33 cellular contexts compared by ENCODE assay signal in genomic region chr7:157607218-157607617, GRCh38.
"Had no signal": no experiment of that assay in that cellular context is flagged by ENCODE, and none has a peak within 500 bp of the region (broad histone marks: within the 10 kb centered on the region; RNA-seq: fewer than 3 reads in every experiment).

No MANE protein-coding gene starts in this region.

- H3K4me3 Mint-ChIP-seq: activated B cell treated with CpG ODN at 0.5 μM for 24 hours; activated CD8-positive, alpha-beta T cell treated with anti-CD3 and anti-CD28 coated beads for 36 hours; activated naive CD4-positive, alpha-beta T cell treated with anti-CD3 and anti-CD28 coated beads for 36 hours; activated naive CD4-positive, alpha-beta T cell treated with anti-CD3 and anti-CD28 coated beads, Interleukin-2, amount 50 U/mL, for 24 hours; activated naive CD8-positive, alpha-beta T cell treated with anti-CD3 and anti-CD28 coated beads for 36 hours; activated naive CD8-positive, alpha-beta T cell treated with anti-CD3 and anti-CD28 coated beads, Interleukin-2, amount 50 U/mL, for 24 hours; activated T-helper 1 cell treated with anti-CD3 and anti-CD28 coated beads, Interleukin-12 subunit alpha, Interleukin-12 subunit beta, Interleukin-2, Interleukin-4 antibody, amounts not matched to agents 30 ng/mL and 10 ng/mL and 1 ng/mL, durations not matched to agents 14 hours and 24 hours and 36 hours; effector memory CD8-positive, alpha-beta T cell; T-helper 17 cell; T-helper 2 cell treated with Interferon-gamma antibody and Interleukin-4, amounts not matched to agents 5 μg/mL and 100 μg/mL, for 36 hours had no signal

- ATAC-seq: activated CD4-positive, CD25-positive, alpha-beta regulatory T cell treated with anti-CD3 and anti-CD28 coated beads, Interleukin-2, amount 50 U/mL, for 24 hours; activated CD8-positive, alpha-beta T cell treated with anti-CD3 and anti-CD28 coated beads for 36 hours; activated naive CD8-positive, alpha-beta T cell treated with anti-CD3 and anti-CD28 coated beads, Interleukin-2, amount 50 U/mL, for 24 hours; body of pancreas; effector memory CD8-positive, alpha-beta T cell; foreskin keratinocyte; gastrocnemius medialis; T-helper 17 cell had no signal

- H3K36me3 ChIP-seq: adrenal gland, esophagus muscularis mucosa, gastrocnemius medialis, WERI-Rb-1 had no signal

- H3K9me3 Mint-ChIP-seq: activated B cell treated with CpG ODN at 0.5 μM for 24 hours; activated CD8-positive, alpha-beta T cell treated with anti-CD3 and anti-CD28 coated beads for 36 hours; activated naive CD4-positive, alpha-beta T cell treated with anti-CD3 and anti-CD28 coated beads for 36 hours; activated naive CD4-positive, alpha-beta T cell treated with anti-CD3 and anti-CD28 coated beads, Interleukin-2, amount 50 U/mL, for 24 hours; activated naive CD8-positive, alpha-beta T cell treated with anti-CD3 and anti-CD28 coated beads for 36 hours; activated naive CD8-positive, alpha-beta T cell treated with anti-CD3 and anti-CD28 coated beads, Interleukin-2, amount 50 U/mL, for 24 hours; activated T-helper 1 cell treated with anti-CD3 and anti-CD28 coated beads, Interleukin-12 subunit alpha, Interleukin-12 subunit beta, Interleukin-2, Interleukin-4 antibody, amounts not matched to agents 30 ng/mL and 10 ng/mL and 1 ng/mL, durations not matched to agents 14 hours and 24 hours and 36 hours; activated T-helper 2 cell treated with anti-CD3 and anti-CD28 coated beads, Interferon-gamma antibody, Interleukin-2, Interleukin-4, amounts not matched to agents 10 μg/mL and 5 μg/mL and 100 μg/mL, durations not matched to agents 14 hours and 24 hours and 36 hours; effector memory CD8-positive, alpha-beta T cell; T-helper 2 cell treated with Interferon-gamma antibody and Interleukin-4, amounts not matched to agents 5 μg/mL and 100 μg/mL, for 36 hours had no signal

- H3K4me3 ChIP-seq: adrenal gland, body of pancreas, esophagus muscularis mucosa, gastrocnemius medialis had no signal

- H3K4me1 ChIP-seq: adrenal gland, body of pancreas, foreskin keratinocyte, gastrocnemius medialis had no signal

- H3K27ac Mint-ChIP-seq: activated B cell treated with CpG ODN at 0.5 μM for 24 hours; activated CD8-positive, alpha-beta T cell treated with anti-CD3 and anti-CD28 coated beads for 36 hours; activated naive CD4-positive, alpha-beta T cell treated with anti-CD3 and anti-CD28 coated beads for 36 hours; activated naive CD4-positive, alpha-beta T cell treated with anti-CD3 and anti-CD28 coated beads, Interleukin-2, amount 50 U/mL, for 24 hours; activated naive CD8-positive, alpha-beta T cell treated with anti-CD3 and anti-CD28 coated beads for 36 hours; activated naive CD8-positive, alpha-beta T cell treated with anti-CD3 and anti-CD28 coated beads, Interleukin-2, amount 50 U/mL, for 24 hours; activated T-helper 1 cell treated with anti-CD3 and anti-CD28 coated beads, Interleukin-12 subunit alpha, Interleukin-12 subunit beta, Interleukin-2, Interleukin-4 antibody, amounts not matched to agents 30 ng/mL and 10 ng/mL and 1 ng/mL, durations not matched to agents 14 hours and 24 hours and 36 hours; activated T-helper 2 cell treated with anti-CD3 and anti-CD28 coated beads, Interferon-gamma antibody, Interleukin-2, Interleukin-4, amounts not matched to agents 10 μg/mL and 5 μg/mL and 100 μg/mL, durations not matched to agents 14 hours and 24 hours and 36 hours; effector memory CD8-positive, alpha-beta T cell; T-helper 2 cell treated with Interferon-gamma antibody and Interleukin-4, amounts not matched to agents 5 μg/mL and 100 μg/mL, for 36 hours had no signal

- H3K27ac ChIP-seq: adrenal gland, body of pancreas, esophagus muscularis mucosa, foreskin keratinocyte, gastrocnemius medialis, WERI-Rb-1 had no signal

- DNase-seq: activated B cell treated with CpG ODN at 0.5 μM for 24 hours; activated CD4-positive, alpha-beta T cell treated with anti-CD3 and anti-CD28 coated beads for 48 hours; activated CD4-positive, alpha-beta T cell treated with anti-CD3 and anti-CD28 coated beads, Interleukin-2, amount 50 U/mL, for 1 hour; activated CD4-positive, alpha-beta T cell treated with anti-CD3 and anti-CD28 coated beads, Interleukin-2, amount 50 U/mL, for 48 hours; activated CD8-positive, alpha-beta memory T cell treated with anti-CD3 and anti-CD28 coated beads for 24 hours; activated CD8-positive, alpha-beta T cell treated with anti-CD3 and anti-CD28 coated beads for 36 hours; activated effector memory CD4-positive, alpha-beta T cell treated with anti-CD3 and anti-CD28 coated beads, Interleukin-2, amount 50 U/mL, for 16 hours; activated naive CD4-positive, alpha-beta T cell treated with anti-CD3 and anti-CD28 coated beads for 36 hours; activated naive CD8-positive, alpha-beta T cell treated with anti-CD3 and anti-CD28 coated beads for 36 hours; activated naive CD8-positive, alpha-beta T cell treated with anti-CD3 and anti-CD28 coated beads, Interleukin-2, amount 50 U/mL, for 24 hours; activated T-cell treated with anti-CD3 and anti-CD28 coated beads, Interleukin-2, amount 50 U/mL, for 48 hours; adrenal gland; amygdala; body of pancreas; central memory CD4-positive, alpha-beta T cell; cortex of kidney; dermis blood vessel endothelial cell; effector CD4-positive, alpha-beta T cell; effector memory CD8-positive, alpha-beta T cell; erythroblast; foreskin keratinocyte; gastrocnemius medialis; glutamatergic neuron; T-helper 1 cell; T-helper 17 cell; T1000; WERI-Rb-1 had no signal

- H3K9me3 ChIP-seq: adrenal gland, body of pancreas, esophagus muscularis mucosa, gastrocnemius medialis had no signal

- H3K27me3 Mint-ChIP-seq: activated CD8-positive, alpha-beta T cell treated with anti-CD3 and anti-CD28 coated beads for 36 hours; activated naive CD4-positive, alpha-beta T cell treated with anti-CD3 and anti-CD28 coated beads, Interleukin-2, amount 50 U/mL, for 24 hours had no signal

- H3K36me3 Mint-ChIP-seq: activated naive CD4-positive, alpha-beta T cell treated with anti-CD3 and anti-CD28 coated beads, Interleukin-2, amount 50 U/mL, for 24 hours; activated naive CD8-positive, alpha-beta T cell treated with anti-CD3 and anti-CD28 coated beads for 36 hours had no signal

- H3K27me3 ChIP-seq: adrenal gland, body of pancreas, foreskin keratinocyte, gastrocnemius medialis had no signal
